8 cellular contexts compared by ENCODE assay signal in genomic region chr9:35553670-35554543, GRCh38. TPM values are rescaled to one million over a fixed set of nuclear protein-coding genes. Genes with fewer than 3 reads are reported as not detected.
A peak's percentile ranks its signal among the peaks of the same experiment; 100 is the strongest.
DNase-seq lines count a peak whose midpoint lies in the region; ATAC-seq and TF ChIP-seq lines count a peak whose summit lies in the region.

No MANE protein-coding gene starts in this region.

- peaks cover 0 to 11% (median 7%) of the 10 kb centered on the region in 4 donors for H3K4me1 ChIP-seq in transverse colon

- no peaks in the 10 kb centered on the region for H3K36me3 ChIP-seq in transverse colon

- no peaks in the 10 kb centered on the region for H3K36me3 Mint-ChIP-seq in natural killer cell treated with Interleukin-12 subunit alpha and Interleukin-12 subunit beta and Interleukin-15 and Interleukin-18, amount 100 ng/mL, for 72 hours

- no peak for TF ChIP-seq POLR2A in transverse colon (IDR thresholded peaks at IDR 0.05)

- no peaks in the 10 kb centered on the region for H3K27me3 Mint-ChIP-seq in natural killer cell treated with Interleukin-12 subunit alpha and Interleukin-12 subunit beta and Interleukin-15 and Interleukin-18, amount 100 ng/mL, for 72 hours

- TF ChIP-seq EP300 in transverse colon (IDR thresholded peaks at IDR 0.05; ENCODE audit: low read depth): no peak

- intact Hi-C loops in transverse colon (cut with DNase I; ENCODE audit: low total_unique reads): loop anchor here (1.0 kb wide), 1 partner anchor 64 kb away; the partner anchor contains the start of gene RUSC2

- peaks cover 0 to 6% of the 10 kb centered on the region in 2 donors for H3K4me1 Mint-ChIP-seq in natural killer cell treated with Interleukin-12 subunit alpha and Interleukin-12 subunit beta and Interleukin-15 and Interleukin-18, amount 100 ng/mL, for 72 hours (ENCODE audit: low read depth in 2 of 2)

- H3K27me3 ChIP-seq in transverse colon: no peaks in the 10 kb centered on the region

- WGBS in transverse colon (ENCODE audit: low coverage in 1 of 2), 2 donors: 23 to 39% methylated on average over 6 to 12 of the region's 12 CpGs

- in situ Hi-C loops in transverse colon (cut with MboI; ENCODE audit: low pct_ligation_motif_present in 1 of 4, low pct_unique_long_range_greater_than_20kb in 1 of 4, low sequenced_read_pairs in 3 of 4): loop anchor here (10.0 to 25.0 kb wide), 4 partner anchors 59 to 442 kb away; partner anchors contain the start of genes ATOSB (in 2 of the 4), RUSC2 (in 1 of the 4) and STOML2 (in 1 of the 4)

- peak; percentile 74 for DNase-seq in A172 (ENCODE audit: low spot score)
- peak; percentile 67 for DNase-seq in GM10266 (ENCODE audit: extremely low spot score)
- peak; percentile 65 for DNase-seq in NCI-H2196 (lab: John Stamatoyannopoulos, UW; ENCODE audit: unreplicated experiment)
- peak; percentile 66 for DNase-seq in activated CD4-positive, alpha-beta T cell treated with anti-CD3 and anti-CD28 coated beads for 48 hours
- peak; percentile 87 for DNase-seq in fibroblast of peridontal ligament (ENCODE audit: extremely low read depth)
- no peak for DNase-seq in natural killer cell treated with Interleukin-12 subunit alpha and Interleukin-12 subunit beta and Interleukin-15 and Interleukin-18, amount 100 ng/mL, for 72 hours (ENCODE audit: low spot score)
- DNase-seq in transverse colon: peak; percentile 64
- DNase-seq in NCI-H1048 (lab: John Stamatoyannopoulos, UW): no peak

- no peak overlapping the region for H3K4me3 ChIP-seq in transverse colon

- peak; percentile 65 for TF ChIP-seq CTCF in GM10266 (IDR thresholded peaks at IDR 0.05; ENCODE audit: control insufficient read depth, insufficient read depth, low read depth, missing control alignments)
- peak; percentile 69 to 83 (median 74) for TF ChIP-seq CTCF in transverse colon (IDR thresholded peaks at IDR 0.05)

- H3K9me3 Mint-ChIP-seq in natural killer cell treated with Interleukin-12 subunit alpha and Interleukin-12 subunit beta and Interleukin-15 and Interleukin-18, amount 100 ng/mL, for 72 hours: no peaks in the 10 kb centered on the region

- H3K27ac Mint-ChIP-seq in natural killer cell treated with Interleukin-12 subunit alpha and Interleukin-12 subunit beta and Interleukin-15 and Interleukin-18, amount 100 ng/mL, for 72 hours: no peak overlapping the region

- ATAC-seq in natural killer cell treated with Interleukin-12 subunit alpha and Interleukin-12 subunit beta and Interleukin-15 and Interleukin-18, amount 100 ng/mL, for 72 hours: peak; percentile 60 to 74

- peak overlapping the region; percentile 42 to 79 (median 75) for H3K27ac ChIP-seq in transverse colon

- H3K9me3 ChIP-seq in transverse colon: no peaks in the 10 kb centered on the region

- no peak overlapping the region for H3K4me3 Mint-ChIP-seq in natural killer cell treated with Interleukin-12 subunit alpha and Interleukin-12 subunit beta and Interleukin-15 and Interleukin-18, amount 100 ng/mL, for 72 hours

RNA-seq across cellular contexts. Expression of gene TESK1, which starts 51.2 kb away (rescaled TPM):
- total RNA-seq in A172 (2014; rRNA removed; shearing (Covaris generic)): 11.3 and 15.1 TPM in 2 replicates
- 10 to 100 TPM; 41.4 to 43.3 TPM for total RNA-seq in natural killer cell treated with Interleukin-12 subunit alpha and Interleukin-12 subunit beta and Interleukin-15 and Interleukin-18, amount 100 ng/mL, for 72 hours
- total RNA-seq in transverse colon: 10 to 100 TPM; 11.9 to 69.2 (median 45.8) TPM

Comparison
In these comparisons a context has a peak if more than half of its experiments do, and no peak if none do; other contexts are left out.
1. DNase-seq: peak in A172 (single experiment), GM10266 (single experiment), NCI-H2196 (single experiment), activated CD4-positive, alpha-beta T cell treated with anti-CD3 and anti-CD28 coated beads for 48 hours (single experiment), fibroblast of peridontal ligament (single experiment) and transverse colon (single experiment); none in natural killer cell treated with Interleukin-12 subunit alpha and Interleukin-12 subunit beta and Interleukin-15 and Interleukin-18, amount 100 ng/mL, for 72 hours (single experiment) and NCI-H1048 (single experiment).